ENCODE assay signal across 8 cellular contexts in the genomic region with DNA sequence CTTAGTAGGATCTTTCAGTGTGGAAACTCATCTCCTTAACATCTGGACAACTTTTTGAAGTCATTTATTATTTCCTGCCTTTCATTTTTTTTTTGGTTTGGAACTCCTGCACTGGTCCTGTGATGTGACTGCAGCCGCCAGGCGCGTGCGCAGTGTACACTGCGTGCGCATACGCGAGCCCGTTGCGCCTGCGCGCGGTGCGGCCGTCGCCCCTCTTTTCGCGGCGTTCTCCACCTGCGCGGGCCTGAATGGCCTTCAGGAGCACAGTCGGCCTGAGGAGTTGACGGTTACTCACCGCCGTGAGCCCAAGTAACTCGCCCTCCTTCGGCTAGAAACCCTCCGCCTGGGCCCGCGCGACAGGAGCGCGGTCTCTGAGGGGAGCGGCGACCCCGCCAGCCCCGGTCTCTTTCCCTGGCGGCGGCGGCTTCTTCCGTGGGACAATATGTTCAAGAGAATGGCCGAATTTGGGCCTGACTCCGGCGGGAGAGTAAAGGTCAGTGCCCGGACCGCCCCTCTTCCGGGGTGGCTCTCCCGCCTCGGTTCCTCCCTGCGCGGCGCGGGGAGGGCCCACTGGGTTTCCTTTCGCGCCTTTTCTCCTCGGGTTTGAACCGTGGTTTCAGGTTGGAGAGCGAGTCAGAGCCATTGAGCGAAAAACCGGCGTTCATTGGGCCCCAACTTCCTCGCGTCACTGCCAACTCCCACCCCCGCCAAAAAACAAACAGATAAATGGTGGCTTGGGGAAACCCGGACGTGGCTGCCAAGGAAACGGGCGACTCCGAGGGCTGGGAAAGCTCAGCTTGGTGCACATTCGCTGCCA. TPM values are rescaled to one million over a fixed set of nuclear protein-coding genes. Genes with fewer than 3 reads are reported as not detected.
DNase-seq lines count a peak whose midpoint lies in the region; FAIRE-seq and TF ChIP-seq lines count a peak whose summit lies in the region.

A gene (plus strand): TSS at position 213 of the 817 bp plus-strand sequence. CDS start 230 bp downstream, at position 443.

- H3K27me3 ChIP-seq in Loucy (ENCODE audit: insufficient read depth, low read length, poor library complexity, severe bottlenecking) (no peaks in the 10 kb centered on the region), stomach smooth muscle (ENCODE audit: control insufficient read depth in 1 of 2, insufficient read depth in 2 of 2, low read length in 2 of 2) (no peaks in the 10 kb centered on the region)

- no peaks in the 10 kb centered on the region for H3K27me3 Mint-ChIP-seq in neural crest cell (ENCODE audit: low read depth)

- peak within 1 kb of the TSS; percentile 99 for H3K27ac Mint-ChIP-seq in neural crest cell (ENCODE audit: unreplicated experiment)

- H3K4me3 ChIP-seq in Loucy (ENCODE audit: low read length, poor library complexity, severe bottlenecking): peak within 1 kb of the TSS; percentile 99
- H3K4me3 ChIP-seq in fibroblast of villous mesenchyme (ENCODE audit: low read depth, low read length): peak within 1 kb of the TSS; percentile 88
- peak within 1 kb of the TSS; percentile 88 to 98 for H3K4me3 ChIP-seq in stomach smooth muscle (ENCODE audit: low read length in 2 of 2)

- peak; percentile 67 for TF ChIP-seq POLR2A in H54 (IDR thresholded peaks at IDR 0.05; ENCODE audit: low read depth, low read length)

- peak; percentile 94 for FAIRE-seq in H54 (lab: Jason Lieb, UNC)

- H3K36me3 ChIP-seq in Loucy (ENCODE audit: insufficient read depth, low read length) (0 out of 2 replicates have a peak, but pooled peaks cover 2% of the 10 kb centered on the region), stomach smooth muscle (ENCODE audit: control insufficient read depth in 2 of 2, insufficient read depth in 2 of 2, low read length in 2 of 2) (no peaks in the 10 kb centered on the region)

- H3F3A ChIP-seq in Loucy (ENCODE audit: low read depth): peaks cover 6% of the 10 kb centered on the region; the same call in 1 of the 2 replicates

- peak within 1 kb of the TSS; percentile 92 for H3K9ac ChIP-seq in Loucy (ENCODE audit: low read depth, low read length, poor library complexity, severe bottlenecking)
- peak within 1 kb of the TSS; percentile 60 to 91 for H3K9ac ChIP-seq in stomach smooth muscle (ENCODE audit: low read length in 2 of 2)

- peak within 1 kb of the TSS; percentile 95 for H2AFZ ChIP-seq in Loucy (ENCODE audit: low read length)

- H4K20me1 ChIP-seq in Loucy (ENCODE audit: insufficient read depth, low read length, poor library complexity, severe bottlenecking): peaks cover 25% of the 10 kb centered on the region

- peak within 1 kb of the TSS; percentile 96 for H3K4me3 Mint-ChIP-seq in neural crest cell

- H3K9me2 ChIP-seq in Loucy (replicated peaks; ENCODE audit: low read depth, low read length): no peaks in the 10 kb centered on the region

- TF ChIP-seq CTCF in Loucy (conservative IDR thresholded peaks at IDR 0.05; ENCODE audit: low read length) (no peak), fibroblast of villous mesenchyme (IDR thresholded peaks at IDR 0.05; ENCODE audit: insufficient read depth, low read depth, low read length) (no peak), neural crest cell (conservative IDR thresholded peaks at IDR 0.05) (no peak)

- no peaks in the 10 kb centered on the region for H3K36me3 Mint-ChIP-seq in neural crest cell (ENCODE audit: low read depth)

- peaks cover 22% of the 10 kb centered on the region for H3K4me1 Mint-ChIP-seq in neural crest cell

- H3K4me2 ChIP-seq in Loucy (ENCODE audit: low read depth, low read length, poor library complexity, severe bottlenecking): peak within 1 kb of the TSS; percentile 92

- peaks cover 29% of the 10 kb centered on the region for H3K4me1 ChIP-seq in Loucy (ENCODE audit: insufficient read depth, low read length, poor library complexity, severe bottlenecking)
- H3K4me1 ChIP-seq in stomach smooth muscle (ENCODE audit: control insufficient read depth, insufficient read depth, low read length): peaks cover 7% of the 10 kb centered on the region

- H3K27ac ChIP-seq in stomach smooth muscle (ENCODE audit: low read length): peak within 1 kb of the TSS; percentile 86

- no peaks in the 10 kb centered on the region for H3K9me3 Mint-ChIP-seq in neural crest cell

- peaks cover 44% of the 10 kb centered on the region for H3K79me2 ChIP-seq in Loucy (ENCODE audit: insufficient read depth, low read length)

- H3K9me3 ChIP-seq in Loucy (ENCODE audit: insufficient read depth, low read depth, low read length) (no peaks in the 10 kb centered on the region), stomach smooth muscle (ENCODE audit: control insufficient read depth in 2 of 2, low read length in 2 of 2) (no peaks in the 10 kb centered on the region)

- peak; percentile 94 for DNase-seq in EL
- peak; percentile 84 for DNase-seq in H54 (ENCODE audit: insufficient read length, low spot score)
- peak; percentile 91 to 96 for DNase-seq in SHP77 (lab: John Stamatoyannopoulos, UW)
- DNase-seq in activated effector memory CD4-positive, alpha-beta T cell treated with anti-CD3 and anti-CD28 coated beads, Interleukin-2, amount 50 U/mL, for 16 hours: peak; percentile 94
- peak; percentile 88 for DNase-seq in fibroblast of villous mesenchyme (ENCODE audit: low read depth)
- peak; percentile 67 for DNase-seq in neural crest cell (ENCODE audit: low read depth, low spot score)

RNA-seq across cellular contexts. Expression of the gene that starts here (rescaled TPM):
- 10.8 and 13.9 TPM in 2 replicates for total RNA-seq in fibroblast of villous mesenchyme
- 33.9 and 39.7 TPM in 2 replicates for total RNA-seq in neural crest cell

Comparison
In these comparisons a context has a peak if more than half of its experiments do, and no peak if none do; other contexts are left out.
1. Peak in every context shown above with its lines: DNase-seq, H3K4me3 ChIP-seq and H3K27ac ChIP-seq.